Comparison of ENCODE assay signal across 29 cellular contexts in the genomic region with DNA sequence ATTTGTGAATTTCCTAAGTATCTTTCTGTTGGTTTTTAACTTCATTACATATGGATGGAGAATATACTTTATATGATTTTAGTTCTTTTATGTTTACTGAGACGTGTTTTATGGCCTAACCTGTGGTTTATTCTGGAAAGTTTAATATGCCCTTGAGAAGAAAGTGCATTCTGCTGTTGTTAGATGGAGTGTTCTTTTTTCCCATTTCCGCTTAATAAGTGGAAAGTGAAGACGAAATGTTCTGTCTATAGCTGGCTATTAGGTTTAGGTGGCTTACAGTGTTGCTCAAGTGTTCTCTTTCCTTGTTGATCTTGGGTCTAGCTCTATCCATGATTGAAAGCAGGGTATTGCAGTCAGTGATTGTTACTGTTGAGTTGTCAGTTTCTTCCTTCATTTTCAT. TPM values are rescaled to one million over a fixed set of nuclear protein-coding genes. Genes with fewer than 3 reads are reported as not detected.
"Had no signal": no experiment of that assay in that cellular context is flagged by ENCODE, and none has a peak within 500 bp of the region (broad histone marks: within the 10 kb centered on the region; RNA-seq: fewer than 3 reads in every experiment).

No MANE protein-coding gene starts in this region.

- ATAC-seq: body of pancreas; effector memory CD8-positive, alpha-beta T cell; gastrocnemius medialis; left ventricle myocardium superior; mucosa of descending colon; natural killer cell treated with Interleukin-12 subunit alpha and Interleukin-12 subunit beta and Interleukin-15 and Interleukin-18, amount 100 ng/mL, for 72 hours; right lobe of liver; stimulated activated naive CD8-positive, alpha-beta T cell treated with anti-CD3 and anti-CD28 coated beads, Interleukin-15, Interleukin-2, amounts not matched to agents 100 U/mL and 50 U/mL, for 24 hours; T-helper 17 cell had no signal

- H3K36me3 Mint-ChIP-seq: activated naive CD8-positive, alpha-beta T cell had no signal

- H3K27me3 Mint-ChIP-seq: activated CD4-positive, alpha-beta memory T cell treated with anti-CD3 and anti-CD28 coated beads for 36 hours; activated CD4-positive, alpha-beta T cell treated with anti-CD3 and anti-CD28 coated beads, Interleukin-2, amount 10 ng/mL, durations not matched to agents 24 days and 14 days; activated naive CD8-positive, alpha-beta T cell; effector memory CD8-positive, alpha-beta T cell; natural killer cell treated with Interleukin-12 subunit alpha and Interleukin-12 subunit beta and Interleukin-15 and Interleukin-18, amount 100 ng/mL, for 72 hours; T-helper 17 cell; type B pancreatic cell had no signal

- H3K27ac ChIP-seq: body of pancreas, coronary artery, dorsolateral prefrontal cortex, gastrocnemius medialis, right lobe of liver, uterus had no signal

- H3K9me3 Mint-ChIP-seq: activated CD4-positive, alpha-beta memory T cell treated with anti-CD3 and anti-CD28 coated beads for 36 hours; activated CD4-positive, alpha-beta T cell treated with anti-CD3 and anti-CD28 coated beads, Interleukin-2, amount 10 ng/mL, durations not matched to agents 24 days and 14 days; activated T-helper 1 cell treated with anti-CD3 and anti-CD28 coated beads, Interleukin-12 subunit alpha, Interleukin-12 subunit beta, Interleukin-2, Interleukin-4 antibody, amounts not matched to agents 30 ng/mL and 10 ng/mL and 1 ng/mL, durations not matched to agents 14 hours and 24 hours and 36 hours; effector memory CD8-positive, alpha-beta T cell; natural killer cell treated with Interleukin-12 subunit alpha and Interleukin-12 subunit beta and Interleukin-15 and Interleukin-18, amount 100 ng/mL, for 72 hours; type B pancreatic cell had no signal

- H3K27ac Mint-ChIP-seq: activated CD4-positive, alpha-beta memory T cell treated with anti-CD3 and anti-CD28 coated beads for 36 hours; activated CD4-positive, alpha-beta T cell treated with anti-CD3 and anti-CD28 coated beads, Interleukin-2, amount 10 ng/mL, durations not matched to agents 24 days and 14 days; activated naive CD8-positive, alpha-beta T cell; activated T-helper 1 cell treated with anti-CD3 and anti-CD28 coated beads, Interleukin-12 subunit alpha, Interleukin-12 subunit beta, Interleukin-2, Interleukin-4 antibody, amounts not matched to agents 30 ng/mL and 10 ng/mL and 1 ng/mL, durations not matched to agents 14 hours and 24 hours and 36 hours; effector memory CD8-positive, alpha-beta T cell; T-helper 17 cell; type B pancreatic cell had no signal

- DNase-seq: activated CD4-positive, alpha-beta memory T cell treated with anti-CD3 and anti-CD28 coated beads for 36 hours; activated CD4-positive, alpha-beta T cell treated with anti-CD3 and anti-CD28 coated beads, Interleukin-2, amount 10 ng/mL, durations not matched to agents 24 days and 14 days; activated CD4-positive, CD25-positive, alpha-beta regulatory T cell treated with anti-CD3 and anti-CD28 coated beads, Interleukin-2, amount 50 U/mL, for 72 hours; activated gamma-delta T cell; anterior cingulate cortex; body of pancreas; dorsolateral prefrontal cortex; effector memory CD8-positive, alpha-beta T cell; erythroblast; gastrocnemius medialis; glutamatergic neuron; islet precursor cell; left ventricle myocardium superior; mucosa of descending colon; right lobe of liver; stimulated activated CD4-positive, alpha-beta T cell treated with anti-CD3 and anti-CD28 coated beads, Interleukin-2, amount 100 ng/mL, for 48 hours; stimulated activated naive CD8-positive, alpha-beta T cell treated with anti-CD3 and anti-CD28 coated beads, Interleukin-15, Interleukin-2, amounts not matched to agents 100 U/mL and 50 U/mL, for 24 hours; substantia nigra; T-helper 17 cell; T1000; uterus had no signal

- H3K4me3 Mint-ChIP-seq: activated CD4-positive, alpha-beta memory T cell treated with anti-CD3 and anti-CD28 coated beads for 36 hours; activated CD4-positive, alpha-beta T cell treated with anti-CD3 and anti-CD28 coated beads, Interleukin-2, amount 10 ng/mL, durations not matched to agents 24 days and 14 days; activated naive CD8-positive, alpha-beta T cell; activated T-helper 1 cell treated with anti-CD3 and anti-CD28 coated beads, Interleukin-12 subunit alpha, Interleukin-12 subunit beta, Interleukin-2, Interleukin-4 antibody, amounts not matched to agents 30 ng/mL and 10 ng/mL and 1 ng/mL, durations not matched to agents 14 hours and 24 hours and 36 hours; effector memory CD8-positive, alpha-beta T cell; natural killer cell treated with Interleukin-12 subunit alpha and Interleukin-12 subunit beta and Interleukin-15 and Interleukin-18, amount 100 ng/mL, for 72 hours; T-helper 17 cell; type B pancreatic cell had no signal

RNA-seq across cellular contexts. Expression of a gene that starts 35.3 kb away (rescaled TPM):
- total RNA-seq: body of pancreas, cardiac septum, gastrocnemius medialis, left ventricle myocardium superior, mesenteric fat pad, mucosa of descending colon, right lobe of liver, skeletal muscle tissue, T-helper 17 cell had no signal
